18 cellular contexts compared by ENCODE assay signal in genomic region chr6:29946787-29947186, GRCh38. TPM values are rescaled to one million over a fixed set of nuclear protein-coding genes. Genes with fewer than 3 reads are reported as not detected.
DNase-seq lines count a peak whose midpoint lies in the region; ATAC-seq and TF ChIP-seq lines count a peak whose summit lies in the region.
"Had no signal": no experiment of that assay in that cellular context is flagged by ENCODE, and none has a peak within 500 bp of the region (broad histone marks: within the 10 kb centered on the region; RNA-seq: fewer than 3 reads in every experiment).

No MANE protein-coding gene starts in this region.

- peaks cover 49 to 61% of the 10 kb centered on the region in 2 donors for H3K36me3 Mint-ChIP-seq in activated naive CD4-positive, alpha-beta T cell treated with anti-CD3 and anti-CD28 coated beads, Interleukin-2, amount 50 U/mL, for 72 hours
- H3K36me3 Mint-ChIP-seq in activated B cell treated with CpG ODN at 0.5 μM for 24 hours (ENCODE audit: low read depth), result peaks cover 81% of the 10 kb centered on the region
- H3K36me3 Mint-ChIP-seq in activated naive CD8-positive, alpha-beta T cell treated with anti-CD3 and anti-CD28 coated beads, Interleukin-2, amount 50 U/mL, for 24 hours (ENCODE audit: low read depth), result peaks cover 50% of the 10 kb centered on the region
- H3K36me3 Mint-ChIP-seq in stimulated activated naive B cell treated with anti-CD40 and anti-IgM and Interleukin-4, amounts not matched to agents 10 μg/mL and 1 μg/mL and 100 μg/mL, for 72 hours, result peaks cover 55 to 70% of the 10 kb centered on the region in 2 donors

- no peak for ATAC-seq in activated naive CD4-positive, alpha-beta T cell treated with anti-CD3 and anti-CD28 coated beads, Interleukin-2, amount 50 U/mL, for 72 hours
- ATAC-seq in activated B cell treated with CpG ODN at 0.5 μM for 24 hours (ENCODE audit: low read depth) (no peak), HG03565 (IDR thresholded peaks at IDR 0.05; ENCODE audit: unreplicated experiment) (no peak)
- ATAC-seq in activated naive CD8-positive, alpha-beta T cell treated with anti-CD3 and anti-CD28 coated beads, Interleukin-2, amount 50 U/mL, for 24 hours, result no peak
- no peak for ATAC-seq in stimulated activated naive B cell treated with anti-CD40 and anti-IgM and Interleukin-4, amounts not matched to agents 10 μg/mL and 1 μg/mL and 100 μg/mL, for 72 hours (replicated peaks)
- ATAC-seq: esophagus mucosa, gastrocnemius medialis, GM23338 had no signal

- intact Hi-C loops in activated B cell treated with CpG ODN at 0.5 μM for 24 hours (cut with micrococcal nuclease), result loop anchor here (10.0 kb wide), 1 partner anchor 302 kb away; no protein-coding TSS in a partner anchor

- CTCF ChIA-PET in activated B cell treated with CpG ODN at 0.5 μM for 24 hours (lab: Charles Lee), result interaction anchor here (0.5 kb wide), 1 partner anchor 18 kb away, joined by 3 read pairs; no protein-coding TSS in a partner anchor

- POLR2A ChIA-PET in activated B cell treated with CpG ODN at 0.5 μM for 24 hours (lab: Charles Lee), result interaction anchor here (0.9 to 5.6 kb wide), 5 partner anchors 13 to 198 kb away, joined by 3 to 64 read pairs (median 13); no protein-coding TSS in a partner anchor

- H3K9me3 Mint-ChIP-seq in activated naive CD4-positive, alpha-beta T cell treated with anti-CD3 and anti-CD28 coated beads, Interleukin-2, amount 50 U/mL, for 72 hours, result no peaks in the 10 kb centered on the region
- H3K9me3 Mint-ChIP-seq in activated B cell treated with CpG ODN at 0.5 μM for 24 hours, result no peaks in the 10 kb centered on the region
- H3K9me3 Mint-ChIP-seq in activated naive CD8-positive, alpha-beta T cell treated with anti-CD3 and anti-CD28 coated beads, Interleukin-2, amount 50 U/mL, for 24 hours, result no peaks in the 10 kb centered on the region
- no peaks in the 10 kb centered on the region for H3K9me3 Mint-ChIP-seq in stimulated activated naive B cell treated with anti-CD40 and anti-IgM and Interleukin-4, amounts not matched to agents 10 μg/mL and 1 μg/mL and 100 μg/mL, for 72 hours
- H3K9me3 Mint-ChIP-seq: GM23338 had no signal

- no peak for DNase-seq in activated naive CD4-positive, alpha-beta T cell treated with anti-CD3 and anti-CD28 coated beads, Interleukin-2, amount 50 U/mL, for 72 hours (ENCODE audit: low spot score in 2 of 2)
- DNase-seq in activated naive CD4-positive, alpha-beta T cell treated with anti-CD3 and anti-CD28 coated beads, Interleukin-2, amount 50 U/mL, for 16 hours, result no peak
- DNase-seq in activated B cell treated with CpG ODN at 0.5 μM for 24 hours (no peak), COLO829 (ENCODE audit: low spot score) (no peak), mesenteric fat pad (ENCODE audit: low spot score) (no peak)
- no peak for DNase-seq in activated naive CD8-positive, alpha-beta T cell treated with anti-CD3 and anti-CD28 coated beads, Interleukin-2, amount 50 U/mL, for 24 hours
- DNase-seq in stimulated activated naive B cell treated with anti-CD40 and anti-IgM and Interleukin-4, amounts not matched to agents 10 μg/mL and 1 μg/mL and 100 μg/mL, for 72 hours, result no peak
- DNase-seq: activated CD4-positive, alpha-beta T cell treated with anti-CD3 and anti-CD28 coated beads, Interleukin-2, amount 50 U/mL, for 48 hours; activated gamma-delta T cell; COR-L47; effector CD4-positive, alpha-beta T cell; gastrocnemius medialis; kidney glomerular epithelial cell; NCI-H2081; NCI-H510A treated with DMSO at 0.1 percent for 48 hours had no signal

- H3K27ac Mint-ChIP-seq in activated naive CD4-positive, alpha-beta T cell treated with anti-CD3 and anti-CD28 coated beads, Interleukin-2, amount 50 U/mL, for 72 hours, result peak overlapping the region; percentile 81 to 100
- peak overlapping the region; percentile 35 for H3K27ac Mint-ChIP-seq in activated B cell treated with CpG ODN at 0.5 μM for 24 hours
- peak overlapping the region; percentile 94 for H3K27ac Mint-ChIP-seq in activated naive CD8-positive, alpha-beta T cell treated with anti-CD3 and anti-CD28 coated beads, Interleukin-2, amount 50 U/mL, for 24 hours
- peak overlapping the region; percentile 66 for H3K27ac Mint-ChIP-seq in stimulated activated naive B cell treated with anti-CD40 and anti-IgM and Interleukin-4, amounts not matched to agents 10 μg/mL and 1 μg/mL and 100 μg/mL, for 72 hours
- H3K27ac Mint-ChIP-seq: GM23338 had no signal

- H3K4me3 Mint-ChIP-seq in activated B cell treated with CpG ODN at 0.5 μM for 24 hours, result peak overlapping the region; percentile 92
- H3K4me3 Mint-ChIP-seq in activated naive CD8-positive, alpha-beta T cell treated with anti-CD3 and anti-CD28 coated beads, Interleukin-2, amount 50 U/mL, for 24 hours, result peak overlapping the region; percentile 92
- peak overlapping the region in 1 of 2 donors; percentile 2 for H3K4me3 Mint-ChIP-seq in stimulated activated naive B cell treated with anti-CD40 and anti-IgM and Interleukin-4, amounts not matched to agents 10 μg/mL and 1 μg/mL and 100 μg/mL, for 72 hours
- H3K4me3 Mint-ChIP-seq: GM23338 had no signal

- H3K27me3 Mint-ChIP-seq in activated B cell treated with CpG ODN at 0.5 μM for 24 hours, result no peaks in the 10 kb centered on the region
- H3K27me3 Mint-ChIP-seq in activated naive CD8-positive, alpha-beta T cell treated with anti-CD3 and anti-CD28 coated beads, Interleukin-2, amount 50 U/mL, for 24 hours, result no peaks in the 10 kb centered on the region
- H3K27me3 Mint-ChIP-seq in stimulated activated naive B cell treated with anti-CD40 and anti-IgM and Interleukin-4, amounts not matched to agents 10 μg/mL and 1 μg/mL and 100 μg/mL, for 72 hours, result no peaks in the 10 kb centered on the region

- no peak for TF ChIP-seq CTCF in activated B cell treated with CpG ODN at 0.5 μM for 24 hours (IDR thresholded peaks at IDR 0.05)

- peaks cover 59% of the 10 kb centered on the region for H3K4me1 Mint-ChIP-seq in activated B cell treated with CpG ODN at 0.5 μM for 24 hours
- peaks cover 36% of the 10 kb centered on the region for H3K4me1 Mint-ChIP-seq in activated naive CD8-positive, alpha-beta T cell treated with anti-CD3 and anti-CD28 coated beads, Interleukin-2, amount 50 U/mL, for 24 hours
- peaks cover 34 to 53% of the 10 kb centered on the region in 2 donors for H3K4me1 Mint-ChIP-seq in stimulated activated naive B cell treated with anti-CD40 and anti-IgM and Interleukin-4, amounts not matched to agents 10 μg/mL and 1 μg/mL and 100 μg/mL, for 72 hours

RNA-seq across cellular contexts. Expression of gene HLA-A, which starts 4.5 kb away (rescaled TPM):
- 1,000 to 10,000 TPM; 1,088 to 2,034 TPM for total RNA-seq in activated naive CD4-positive, alpha-beta T cell treated with anti-CD3 and anti-CD28 coated beads, Interleukin-2, amount 50 U/mL, for 72 hours
- total RNA-seq in activated B cell treated with CpG ODN at 0.5 μM for 24 hours (1,592 and 1,608 TPM in 2 replicates), mesenteric fat pad (526 TPM)

Comparison
In these comparisons a context has a peak if more than half of its experiments do, and no peak if none do; other contexts are left out.
1. H3K27ac Mint-ChIP-seq: peak in every context shown above with its lines; median percentile 94 in activated naive CD8-positive, alpha-beta T cell treated with anti-CD3 and anti-CD28 coated beads, Interleukin-2, amount 50 U/mL, for 24 hours; 90 in activated naive CD4-positive, alpha-beta T cell treated with anti-CD3 and anti-CD28 coated beads, Interleukin-2, amount 50 U/mL, for 72 hours; 66 in stimulated activated naive B cell treated with anti-CD40 and anti-IgM and Interleukin-4, amounts not matched to agents 10 μg/mL and 1 μg/mL and 100 μg/mL, for 72 hours; 35 in activated B cell treated with CpG ODN at 0.5 μM for 24 hours.